In genomic region chr11:71086687-71087258, GRCh38 we compare ENCODE assay signal across 9 cellular contexts.
A peak's percentile ranks its signal among the peaks of the same experiment; 100 is the strongest.
DNase-seq lines count a peak whose midpoint lies in the region; ATAC-seq and TF ChIP-seq lines count a peak whose summit lies in the region.
"Had no signal": no experiment of that assay in that cellular context is flagged by ENCODE, and none has a peak within 500 bp of the region (broad histone marks: within the 10 kb centered on the region; RNA-seq: fewer than 3 reads in every experiment).

No MANE protein-coding gene starts in this region.

- H3K9ac ChIP-seq in OCI-LY3 (ENCODE audit: low read length), result no peak overlapping the region

- H3K4me1 ChIP-seq in OCI-LY3 (ENCODE audit: low read length) (peaks cover 18% of the 10 kb centered on the region), upper lobe of right lung (no peaks in the 10 kb centered on the region)

- no peak overlapping the region for H3K4me2 ChIP-seq in OCI-LY3 (ENCODE audit: low read length)

- H3K27me3 ChIP-seq in OCI-LY3 (ENCODE audit: low read depth, low read length), result peaks cover 26% of the 10 kb centered on the region
- no peaks in the 10 kb centered on the region for H3K27me3 ChIP-seq in upper lobe of right lung

- H3K9me3 ChIP-seq in OCI-LY3 (ENCODE audit: insufficient read depth, low read length) (no peaks in the 10 kb centered on the region), upper lobe of right lung (no peaks in the 10 kb centered on the region)

- DNase-seq in COLO668 (lab: John Stamatoyannopoulos, UW; ENCODE audit: unreplicated experiment), result peak; percentile 20
- peak; percentile 29 for DNase-seq in HK-2 (ENCODE audit: unreplicated experiment)
- DNase-seq in foreskin fibroblast, result peak in 1 of 2 donors; percentile 25
- no peak for DNase-seq in upper lobe of right lung
- no peak for DNase-seq in SIG-M5 treated with dmso at 0.1 percent for 504 hours (lab: John Stamatoyannopoulos, UW; ENCODE audit: unreplicated experiment)
- DNase-seq in middle frontal gyrus (ENCODE audit: extremely low spot score, low spot score), result no peak
- DNase-seq in activated CD4-positive, CD25-positive, alpha-beta regulatory T cell treated with anti-CD3 and anti-CD28 coated beads, Interleukin-2, amount 50 U/mL, for 72 hours, result no peak

- H3K79me2 ChIP-seq in OCI-LY3 (ENCODE audit: low read length), result no peaks in the 10 kb centered on the region

- no peaks in the 10 kb centered on the region for H3K36me3 ChIP-seq in OCI-LY3 (replicated peaks; ENCODE audit: low read depth, low read length)
- H3K36me3 ChIP-seq in upper lobe of right lung, result peaks cover 1% of the 10 kb centered on the region

- H3K27ac ChIP-seq in OCI-LY3 (ENCODE audit: low read length), result no peak overlapping the region
- no peak overlapping the region for H3K27ac ChIP-seq in upper lobe of right lung
- H3K27ac ChIP-seq: HL-60 had no signal

- intact Hi-C loops in upper lobe of right lung (cut with DNase I), result no loop called here

- TF ChIP-seq CTCF in OCI-LY3 (IDR thresholded peaks at IDR 0.05; ENCODE audit: low read depth, low read length), result peak; percentile 70
- TF ChIP-seq CTCF in foreskin fibroblast (IDR thresholded peaks at IDR 0.05; ENCODE audit: low read depth, low read length), result peak; percentile 47
- TF ChIP-seq CTCF in upper lobe of right lung (IDR thresholded peaks at IDR 0.05), result peak; percentile 29

- no peak overlapping the region for H3K4me3 ChIP-seq in OCI-LY3 (ENCODE audit: low read length)
- no peak overlapping the region for H3K4me3 ChIP-seq in foreskin fibroblast (ENCODE audit: low read depth in 1 of 2, low read length in 2 of 2)
- H3K4me3 ChIP-seq in upper lobe of right lung, result no peak overlapping the region

- no peak overlapping the region for H2AFZ ChIP-seq in OCI-LY3 (ENCODE audit: low read depth, low read length)

- peak; percentile 49 for ATAC-seq in upper lobe of right lung

- peaks cover 24% of the 10 kb centered on the region for H4K20me1 ChIP-seq in OCI-LY3 (ENCODE audit: insufficient read depth, low read length)

Comparison
In these comparisons a context has a peak if more than half of its experiments do, and no peak if none do; other contexts are left out.
1. DNase-seq: peak in COLO668 (single experiment) and HK-2 (single experiment); none in upper lobe of right lung (single experiment), SIG-M5 treated with dmso at 0.1 percent for 504 hours (single experiment), middle frontal gyrus (single experiment) and activated CD4-positive, CD25-positive, alpha-beta regulatory T cell treated with anti-CD3 and anti-CD28 coated beads, Interleukin-2, amount 50 U/mL, for 72 hours (single experiment).
2. Peak in every context shown above with its lines, with median percentiles within 50 percentile points of each other: CTCF ChIP-seq.